Comparison of ENCODE assay signal across 1 cellular context in genomic region chr19:2474232-2475017, GRCh38.
A peak's percentile ranks its signal among the peaks of the same experiment; 100 is the strongest.
TF ChIP-seq lines count a peak whose summit lies in the region.

No MANE protein-coding gene starts in this region.

TF ChIP-seq in K562, 482 proteins besides CTCF, POLR2A, EP300 and RAD21 (continued from another document and continues in another):
- TF ChIP-seq POLR2AphosphoS2 (IDR thresholded peaks at IDR 0.05; ENCODE audit: low read length) (no peak), CCNT2 (IDR thresholded peaks at IDR 0.05; ENCODE audit: borderline replicate concordance, extremely low read depth, insufficient read length, low read depth, low read length) (peak; percentile 44), KAT2B (IDR thresholded peaks at IDR 0.05; ENCODE audit: low read depth, low read length) (no peak), CTCFL (IDR thresholded peaks at IDR 0.05; ENCODE audit: borderline replicate concordance, insufficient read depth, low read depth, low read length, poor library complexity, severe bottlenecking) (peak; percentile 68), GTF3C2 (IDR thresholded peaks at IDR 0.05; ENCODE audit: borderline replicate concordance, extremely low read depth, insufficient read length) (peak; percentile 60), GTF2F1 (IDR thresholded peaks at IDR 0.05; ENCODE audit: low read depth, low read length) (no peak), ZNF431 (CRISPR knock-in tag; IDR thresholded peaks at IDR 0.05) (0 out of 2 replicates have a peak, but pooled peaks have one; percentile 16), KDM4B (IDR thresholded peaks at IDR 0.05; ENCODE audit: borderline replicate concordance in 2 of 2, low read depth in 1 of 2) (0 out of 4 replicates have a peak, but pooled peaks of 1 of the 2 experiments have one; percentile 38), TRIM24 (IDR thresholded peaks at IDR 0.05) (0 out of 4 replicates have a peak, but pooled peaks of 1 of the 2 experiments have one; percentile 22), ZBTB7A (IDR thresholded peaks at IDR 0.05; ENCODE audit: borderline replicate concordance, control insufficient read depth, low read depth, low read length) (peak; percentile 99), KDM5B (IDR thresholded peaks at IDR 0.05; ENCODE audit: insufficient replicate concordance, low read depth, low read length) (no peak), MAZ (CRISPR knock-in tag; conservative IDR thresholded peaks at IDR 0.05 in 1 of 2, IDR thresholded peaks at IDR 0.05 in 1 of 2) (peak; percentile 86 to 97), NFIC (IDR thresholded peaks at IDR 0.05) (peak; percentile 26; the same call in 1 of the 2 replicates), EP400 (IDR thresholded peaks at IDR 0.05) (peak; percentile 35; the same call in 1 of the 2 replicates), AFF4 (CRISPR knock-in tag; IDR thresholded peaks at IDR 0.05) (peak; percentile 86), STAG1 (CRISPR knock-in tag; IDR thresholded peaks at IDR 0.05; ENCODE audit: borderline replicate concordance) (peak; percentile 72; the same call in 1 of the 2 replicates), HES1 (IDR thresholded peaks at IDR 0.05; ENCODE audit: low read depth) (peak; percentile 56; the same call in 1 of the 2 replicates), SMC3 (conservative IDR thresholded peaks at IDR 0.05; ENCODE audit: insufficient read depth, low read depth, low read length) (peak; percentile 94), ZBTB9 (CRISPR knock-in tag; IDR thresholded peaks at IDR 0.05) (no peak), CBX5 (IDR thresholded peaks at IDR 0.05; ENCODE audit: borderline replicate concordance, low read depth) (no peak), KDM1A (IDR thresholded peaks at IDR 0.05) (peak in 1 of 2 experiments; percentile 50; a peak in 1 of 4 replicates), HNRNPL (IDR thresholded peaks at IDR 0.05; ENCODE audit: low read depth, low read length) (peak; percentile 87; the same call in 1 of the 2 replicates), TCF3 (CRISPR knock-in tag; IDR thresholded peaks at IDR 0.05) (peak; percentile 28; the same call in 1 of the 2 replicates), BCOR (IDR thresholded peaks at IDR 0.05) (peak; percentile 16; the same call in 1 of the 2 replicates), GABPB2 (CRISPR knock-in tag; conservative IDR thresholded peaks at IDR 0.05) (no peak), PHB (CRISPR knock-in tag; IDR thresholded peaks at IDR 0.05) (no peak), ZNF449 (CRISPR knock-in tag; IDR thresholded peaks at IDR 0.05) (no peak), ATF7 (IDR thresholded peaks at IDR 0.05) (peak; percentile 65; the same call in 1 of the 2 replicates), MTA3 (IDR thresholded peaks at IDR 0.05; ENCODE audit: borderline replicate concordance) (peak; percentile 81; the same call in 1 of the 2 replicates), ELK1 (CRISPR knock-in tag; IDR thresholded peaks at IDR 0.05) (no peak), EHMT2 (IDR thresholded peaks at IDR 0.05) (no peak), CTBP1 (IDR thresholded peaks at IDR 0.05; ENCODE audit: borderline replicate concordance) (peak; percentile 66), ETV1 (tag; conservative IDR thresholded peaks at IDR 0.05; ENCODE audit: low read depth) (peak; percentile 95), HMGN3 (IDR thresholded peaks at IDR 0.05; ENCODE audit: borderline replicate concordance, extremely low read depth, insufficient read length, low read depth, low read length) (peak; percentile 37), CREB1 (IDR thresholded peaks at IDR 0.05) (peak; percentile 33; the same call in 1 of the 2 replicates), CREB1 (CRISPR knock-in tag; IDR thresholded peaks at IDR 0.05) (peak; percentile 74; the same call in 1 of the 2 replicates), TOE1 (IDR thresholded peaks at IDR 0.05; ENCODE audit: borderline replicate concordance) (peak; percentile 46; the same call in 1 of the 2 replicates), TOE1 (CRISPR knock-in tag; IDR thresholded peaks at IDR 0.05; ENCODE audit: borderline replicate concordance, low read depth) (no peak), NCOR1 (IDR thresholded peaks at IDR 0.05) (peak; percentile 36; the same call in 1 of the 2 replicates), SOX6 (IDR thresholded peaks at IDR 0.05) (peak; percentile 38; the same call in 1 of the 2 replicates), JUN (IDR thresholded peaks at IDR 0.05; ENCODE audit: borderline replicate concordance, low read depth, low read length) (peak; percentile 39; the same call in 1 of the 2 replicates), JUN (CRISPR knock-in tag; IDR thresholded peaks at IDR 0.05; ENCODE audit: borderline replicate concordance) (peak; percentile 23; the same call in 1 of the 2 replicates), ZBTB11 (CRISPR knock-in tag; IDR thresholded peaks at IDR 0.05) (0 out of 6 replicates have a peak, but pooled peaks of 1 of the 3 experiments have one; percentile 26), POLR2G (IDR thresholded peaks at IDR 0.05; ENCODE audit: low read depth, low read length) (peak; percentile 43; the same call in 1 of the 2 replicates), TFAP4 (CRISPR knock-in tag; IDR thresholded peaks at IDR 0.05; ENCODE audit: borderline replicate concordance) (peak; percentile 83), PML (IDR thresholded peaks at IDR 0.05; ENCODE audit: low read length) (no peak)
